18 cellular contexts compared by ENCODE assay signal in genomic region chr2:55885944-55886281, GRCh38. TPM values are rescaled to one million over a fixed set of nuclear protein-coding genes. Genes with fewer than 3 reads are reported as not detected.
DNase-seq lines count a peak whose midpoint lies in the region; ATAC-seq and TF ChIP-seq lines count a peak whose summit lies in the region.
"Had no signal": no experiment of that assay in that cellular context is flagged by ENCODE, and none has a peak within 500 bp of the region (broad histone marks: within the 10 kb centered on the region; RNA-seq: fewer than 3 reads in every experiment).

No MANE protein-coding gene starts in this region.

- intact Hi-C loops in MCF 10A (cut with micrococcal nuclease) (loop anchor here (1.0 kb wide), 1 partner anchor 24 kb away; no protein-coding TSS in a partner anchor), thyroid gland (cut with DNase I) (no loop called here)

- H3K4me3 Mint-ChIP-seq in HFFc6, result no peak overlapping the region
- no peak overlapping the region for H3K4me3 Mint-ChIP-seq in MCF 10A (ENCODE audit: unreplicated experiment)
- H3K4me3 Mint-ChIP-seq in T-helper 2 cell treated with Interferon-gamma antibody and Interleukin-4, amounts not matched to agents 5 μg/mL and 100 μg/mL, for 36 hours, result no peak overlapping the region
- H3K4me3 Mint-ChIP-seq: activated CD4-positive, alpha-beta T cell treated with anti-CD3 and anti-CD28 coated beads for 36 hours; natural killer cell treated with Interleukin-12 subunit alpha and Interleukin-12 subunit beta and Interleukin-15 and Interleukin-18, amount 100 ng/mL, for 72 hours had no signal

- H3K4me1 ChIP-seq in mesodermal cell (ENCODE audit: control insufficient read depth, insufficient read depth, low read length, poor library complexity, severe bottlenecking), result peaks cover 10% of the 10 kb centered on the region
- H3K4me1 ChIP-seq in thyroid gland, result peaks cover 11 to 29% of the 10 kb centered on the region in 2 donors
- H3K4me1 ChIP-seq: colonic mucosa, psoas muscle had no signal

- H3K27me3 Mint-ChIP-seq in HFFc6 (ENCODE audit: insufficient read depth) (no peaks in the 10 kb centered on the region), MCF 10A (ENCODE audit: insufficient read depth, unreplicated experiment) (no peaks in the 10 kb centered on the region)
- no peaks in the 10 kb centered on the region for H3K27me3 Mint-ChIP-seq in T-helper 2 cell treated with Interferon-gamma antibody and Interleukin-4, amounts not matched to agents 5 μg/mL and 100 μg/mL, for 36 hours (ENCODE audit: low read depth)
- H3K27me3 Mint-ChIP-seq: natural killer cell treated with Interleukin-12 subunit alpha and Interleukin-12 subunit beta and Interleukin-15 and Interleukin-18, amount 100 ng/mL, for 72 hours had no signal

- H3K27ac Mint-ChIP-seq in HFFc6 (peak overlapping the region; percentile 98), MCF 10A (ENCODE audit: low read depth, unreplicated experiment) (peak overlapping the region; percentile 97)
- H3K27ac Mint-ChIP-seq in T-helper 2 cell treated with Interferon-gamma antibody and Interleukin-4, amounts not matched to agents 5 μg/mL and 100 μg/mL, for 36 hours, result no peak overlapping the region
- H3K27ac Mint-ChIP-seq: activated CD4-positive, alpha-beta T cell treated with anti-CD3 and anti-CD28 coated beads for 36 hours; natural killer cell treated with Interleukin-12 subunit alpha and Interleukin-12 subunit beta and Interleukin-15 and Interleukin-18, amount 100 ng/mL, for 72 hours had no signal

- H3K4me3 ChIP-seq in mesodermal cell (ENCODE audit: extremely low read depth, insufficient read depth, low read length, poor library complexity, severe bottlenecking), result no peak overlapping the region
- H3K4me3 ChIP-seq in thyroid gland (replicated peaks in 1 of 3), result no peak overlapping the region
- H3K4me3 ChIP-seq: colonic mucosa, gastroesophageal sphincter, lung, psoas muscle had no signal

- H3K9me3 Mint-ChIP-seq in HFFc6 (no peaks in the 10 kb centered on the region), MCF 10A (ENCODE audit: unreplicated experiment) (no peaks in the 10 kb centered on the region)
- H3K9me3 Mint-ChIP-seq in T-helper 2 cell treated with Interferon-gamma antibody and Interleukin-4, amounts not matched to agents 5 μg/mL and 100 μg/mL, for 36 hours, result no peaks in the 10 kb centered on the region

- H3K4me1 Mint-ChIP-seq in HFFc6 (ENCODE audit: low read depth), result peaks cover 75% of the 10 kb centered on the region
- peaks cover 59% of the 10 kb centered on the region for H3K4me1 Mint-ChIP-seq in MCF 10A (ENCODE audit: insufficient read depth, unreplicated experiment)
- H3K4me1 Mint-ChIP-seq in T-helper 2 cell treated with Interferon-gamma antibody and Interleukin-4, amounts not matched to agents 5 μg/mL and 100 μg/mL, for 36 hours (ENCODE audit: low read depth), result no peaks in the 10 kb centered on the region
- H3K4me1 Mint-ChIP-seq: activated CD4-positive, alpha-beta T cell treated with anti-CD3 and anti-CD28 coated beads for 36 hours had no signal

- peak overlapping the region; percentile 13 for H3K27ac ChIP-seq in mesodermal cell (ENCODE audit: low read depth, low read length, severe bottlenecking)
- H3K27ac ChIP-seq in thyroid gland, result peak overlapping the region in 2 of 3 donors; percentile 19 to 63
- H3K27ac ChIP-seq: psoas muscle had no signal

- CTCF ChIA-PET in MCF 10A (lab: Yijun Ruan, JAX), result interaction anchor here (0.9 to 1.5 kb wide), 4 partner anchors 11 to 168 kb away, joined by 3 to 5 read pairs (median 4); no protein-coding TSS in a partner anchor

- TF ChIP-seq POLR2A in thyroid gland (IDR thresholded peaks at IDR 0.05), result no peak

- TF ChIP-seq CTCF in HFFc6 (IDR thresholded peaks at IDR 0.05) (no peak), MCF 10A (IDR thresholded peaks at IDR 0.05; ENCODE audit: unreplicated experiment) (no peak), thyroid gland (IDR thresholded peaks at IDR 0.05) (no peak)

- H3K36me3 Mint-ChIP-seq in HFFc6 (ENCODE audit: low read depth), result peaks cover 4% of the 10 kb centered on the region
- H3K36me3 Mint-ChIP-seq in MCF 10A (ENCODE audit: insufficient read depth, unreplicated experiment), result peaks cover 16% of the 10 kb centered on the region
- H3K36me3 Mint-ChIP-seq in T-helper 2 cell treated with Interferon-gamma antibody and Interleukin-4, amounts not matched to agents 5 μg/mL and 100 μg/mL, for 36 hours (ENCODE audit: low read depth), result no peaks in the 10 kb centered on the region
- H3K36me3 Mint-ChIP-seq: natural killer cell treated with Interleukin-12 subunit alpha and Interleukin-12 subunit beta and Interleukin-15 and Interleukin-18, amount 100 ng/mL, for 72 hours had no signal

- H3K36me3 ChIP-seq in mesodermal cell (ENCODE audit: control insufficient read depth, insufficient read depth, low read length), result no peaks in the 10 kb centered on the region
- H3K36me3 ChIP-seq in thyroid gland, result peaks cover 0 to 3% of the 10 kb centered on the region in 2 donors
- H3K36me3 ChIP-seq: colonic mucosa had no signal

- H3K27me3 ChIP-seq in thyroid gland, result no peaks in the 10 kb centered on the region
- H3K27me3 ChIP-seq: colonic mucosa, gastroesophageal sphincter had no signal

- H3K9me3 ChIP-seq in mesodermal cell (ENCODE audit: control insufficient read depth, low read length) (no peaks in the 10 kb centered on the region), thyroid gland (no peaks in the 10 kb centered on the region)
- H3K9me3 ChIP-seq: colonic mucosa, gastroesophageal sphincter, psoas muscle had no signal

- POLR2A ChIA-PET in MCF 10A (lab: Yijun Ruan, JAX), result interaction anchor here (0.8 to 6.2 kb wide), 11 partner anchors 11 to 124 kb away, joined by 3 to 47 read pairs (median 10); partner anchors contain the start of gene EFEMP1

- BruUV-seq in MCF 10A (replicated peaks; lab: Mats Ljungman, UMichigan), result no TSS peak

- DNase-seq in HFFc6 (no peak), MCF 10A (ENCODE audit: unreplicated experiment) (no peak), thyroid gland (no peak), RPMI8226 (no peak), pons (ENCODE audit: low spot score) (no peak)
- no peak for DNase-seq in T-helper 2 cell treated with Interferon-gamma antibody and Interleukin-4, amounts not matched to agents 5 μg/mL and 100 μg/mL, for 36 hours (ENCODE audit: low spot score)
- DNase-seq: activated CD4-positive, alpha-beta T cell treated with anti-CD3 and anti-CD28 coated beads for 36 hours; activated gamma-delta T cell; colonic mucosa; COR-L47; NCI-H2029; psoas muscle; stimulated activated naive CD4-positive, alpha-beta T cell treated with Interleukin-2 at 50 U/mL for 16 hours had no signal

- no peak for ATAC-seq in GM19395 (IDR thresholded peaks at IDR 0.05; ENCODE audit: unreplicated experiment)
- ATAC-seq: activated CD4-positive, alpha-beta T cell treated with anti-CD3 and anti-CD28 coated beads for 36 hours; natural killer cell treated with Interleukin-12 subunit alpha and Interleukin-12 subunit beta and Interleukin-15 and Interleukin-18, amount 100 ng/mL, for 72 hours had no signal

RNA-seq across cellular contexts. Expression of gene EFEMP1, which starts 37.7 kb away (rescaled TPM):
- 10 to 100 TPM; 42.1 to 63.5 (median 51.9) TPM for total RNA-seq in HFFc6 (2021; fragmentation: NEBNext Ultra II Directional; extraction: Animal tissue kit (Norgen Biotek cat#: 25700))
- total RNA-seq in MCF 10A (2022) (125 and 163 TPM in 2 replicates), thyroid gland (100 to 1,000 TPM; 379 to 821 (median 437) TPM)
- 12.9 TPM for polyA plus RNA-seq in mesodermal cell (2013, experiment 1 of 2)
- 13.2 TPM for polyA plus RNA-seq in mesodermal cell (2013, experiment 2 of 2)
- total RNA-seq: activated CD4-positive, alpha-beta T cell treated with anti-CD3 and anti-CD28 coated beads for 36 hours; natural killer cell treated with Interleukin-12 subunit alpha and Interleukin-12 subunit beta and Interleukin-15 and Interleukin-18, amount 100 ng/mL, for 72 hours had no signal
